ENCODE assay signal across 1 cellular context in genomic region chr12:13079440-13079906, GRCh38.
A peak's percentile ranks its signal among the peaks of the same experiment; 100 is the strongest.
TF ChIP-seq lines count a peak whose summit lies in the region.

No MANE protein-coding gene starts in this region.

TF ChIP-seq in HepG2, 621 proteins besides CTCF, POLR2A, EP300 and RAD21 (continued from another document and continues in another):
- TF ChIP-seq ZNF576 (CRISPR knock-in tag; IDR thresholded peaks at IDR 0.05): no peak
- TF ChIP-seq HBP1 (CRISPR knock-in tag; IDR thresholded peaks at IDR 0.05; ENCODE audit: low read depth): 0 out of 2 replicates have a peak, but pooled peaks have one; percentile 26
- TF ChIP-seq ZNF362 (CRISPR knock-in tag; IDR thresholded peaks at IDR 0.05; ENCODE audit: borderline replicate concordance): no peak
- no peak for TF ChIP-seq RFX5 (IDR thresholded peaks at IDR 0.05; ENCODE audit: low read depth, low read length)
- TF ChIP-seq SMARCE1 (IDR thresholded peaks at IDR 0.05; ENCODE audit: borderline replicate concordance): no peak
- no peak for TF ChIP-seq KDM4B (CRISPR knock-in tag; IDR thresholded peaks at IDR 0.05)
- TF ChIP-seq SRSF9 (IDR thresholded peaks at IDR 0.05; ENCODE audit: borderline replicate concordance, insufficient read depth, low read depth, low read length, poor library complexity, severe bottlenecking): no peak
- TF ChIP-seq USF2 (IDR thresholded peaks at IDR 0.05; ENCODE audit: low read depth, low read length): no peak
- no peak; the same call in 1 of the 2 replicates for TF ChIP-seq USF2 (CRISPR knock-in tag; IDR thresholded peaks at IDR 0.05; ENCODE audit: borderline replicate concordance)
- 0 out of 2 replicates have a peak, but pooled peaks have one; percentile 36 for TF ChIP-seq ZNF687 (CRISPR knock-in tag; IDR thresholded peaks at IDR 0.05)
- TF ChIP-seq ZZZ3 (CRISPR knock-in tag; IDR thresholded peaks at IDR 0.05; ENCODE audit: borderline replicate concordance): no peak; the same call in 1 of the 2 replicates
- TF ChIP-seq CREB3 (CRISPR knock-in tag; IDR thresholded peaks at IDR 0.05): no peak
- TF ChIP-seq THAP7 (CRISPR knock-in tag; IDR thresholded peaks at IDR 0.05): no peak
- no peak for TF ChIP-seq ZBTB37 (CRISPR knock-in tag; IDR thresholded peaks at IDR 0.05)
- peak; percentile 33; the same call in 1 of the 2 replicates for TF ChIP-seq ZNF772 (CRISPR knock-in tag; IDR thresholded peaks at IDR 0.05)
- TF ChIP-seq ZNF224 (CRISPR knock-in tag; IDR thresholded peaks at IDR 0.05): no peak
- no peak for TF ChIP-seq DNMT1 (CRISPR knock-in tag; IDR thresholded peaks at IDR 0.05)
- no peak for TF ChIP-seq MXD3 (CRISPR knock-in tag; IDR thresholded peaks at IDR 0.05)
- peak; percentile 82 for TF ChIP-seq ZNF317 (CRISPR knock-in tag; IDR thresholded peaks at IDR 0.05)
- TF ChIP-seq SP4 (CRISPR knock-in tag; IDR thresholded peaks at IDR 0.05): no peak
- TF ChIP-seq HOXA5 (CRISPR knock-in tag; IDR thresholded peaks at IDR 0.05): no peak; the same call in 1 of the 2 replicates
- TF ChIP-seq ZC3H4 (CRISPR knock-in tag; IDR thresholded peaks at IDR 0.05; ENCODE audit: borderline replicate concordance): no peak
- TF ChIP-seq GABPA (IDR thresholded peaks at IDR 0.05; ENCODE audit: low read depth, low read length): no peak
- TF ChIP-seq GABPA (CRISPR knock-in tag; IDR thresholded peaks at IDR 0.05; ENCODE audit: low read depth): peak; percentile 63
- no peak for TF ChIP-seq NFYB (CRISPR knock-in tag; IDR thresholded peaks at IDR 0.05)
- peak; percentile 87 for TF ChIP-seq ZNF609 (CRISPR knock-in tag; IDR thresholded peaks at IDR 0.05; ENCODE audit: borderline replicate concordance)
- no peak; the same call in 1 of the 2 replicates for TF ChIP-seq SIX1 (CRISPR knock-in tag; IDR thresholded peaks at IDR 0.05; ENCODE audit: borderline replicate concordance)
- TF ChIP-seq ZNF292 (CRISPR knock-in tag; IDR thresholded peaks at IDR 0.05; ENCODE audit: borderline replicate concordance, low read depth): no peak; the same call in 1 of the 2 replicates
- TF ChIP-seq MAFF (IDR thresholded peaks at IDR 0.05; ENCODE audit: low read depth, low read length): no peak
- TF ChIP-seq ZNF101 (CRISPR knock-in tag; IDR thresholded peaks at IDR 0.05; ENCODE audit: borderline replicate concordance, low read depth): no peak
- TF ChIP-seq DZIP1 (CRISPR knock-in tag; IDR thresholded peaks at IDR 0.05): no peak
- peak; percentile 84 for TF ChIP-seq POGZ (CRISPR knock-in tag; IDR thresholded peaks at IDR 0.05)
- TF ChIP-seq TEAD3 (CRISPR knock-in tag; optimal IDR thresholded peaks at IDR 0.05; ENCODE audit: borderline replicate concordance): peak; percentile 100
- TF ChIP-seq YY1 (IDR thresholded peaks at IDR 0.05; ENCODE audit: insufficient read depth, insufficient replicate concordance, low read depth, low read length): no peak
- no peak for TF ChIP-seq ZNF589 (CRISPR knock-in tag; conservative IDR thresholded peaks at IDR 0.05)
- TF ChIP-seq NONO (IDR thresholded peaks at IDR 0.05): no peak
- TF ChIP-seq NONO (CRISPR knock-in tag; conservative IDR thresholded peaks at IDR 0.05): 0 out of 2 replicates have a peak, but pooled peaks have one; percentile 29
- no peak for TF ChIP-seq FOXK2 (IDR thresholded peaks at IDR 0.05)
- peak; percentile 81; the same call in 1 of the 2 replicates for TF ChIP-seq ZNF12 (CRISPR knock-in tag; IDR thresholded peaks at IDR 0.05)
- TF ChIP-seq ZNF598 (CRISPR knock-in tag; IDR thresholded peaks at IDR 0.05; ENCODE audit: borderline replicate concordance): no peak
